ENCODE assay signal across 28 cellular contexts in genomic region chr3:30469125-30469524, GRCh38.
"Had no signal": no experiment of that assay in that cellular context is flagged by ENCODE, and none has a peak within 500 bp of the region (broad histone marks: within the 10 kb centered on the region; RNA-seq: fewer than 3 reads in every experiment).

No MANE protein-coding gene starts in this region.

- H2AFZ ChIP-seq: neural progenitor cell, parathyroid adenoma had no signal

- H3K27ac ChIP-seq: neural progenitor cell, ovary, parathyroid adenoma, psoas muscle, right lobe of liver, sigmoid colon, stomach, thoracic aorta, thyroid gland, tibial nerve, upper lobe of right lung, uterus had no signal

- H3K4me3 ChIP-seq: neural progenitor cell, ovary, psoas muscle, right lobe of liver, sigmoid colon, stomach, thoracic aorta, thyroid gland, tibial nerve, upper lobe of right lung, uterus had no signal

- H3K79me2 ChIP-seq: parathyroid adenoma had no signal

- H3K4me1 ChIP-seq: neural progenitor cell, parathyroid adenoma, psoas muscle, right lobe of liver, thyroid gland, uterus had no signal

- H3K9me3 Mint-ChIP-seq: natural killer cell, nephron had no signal

- H3K36me3 Mint-ChIP-seq: natural killer cell; neural progenitor cell; stimulated activated effector memory CD8-positive, alpha-beta T cell treated with anti-CD3 and anti-CD28 coated beads, Interleukin-12 subunit alpha, Interleukin-12 subunit beta, amount 100 ng/mL, for 72 hours; type B pancreatic cell had no signal

- H3K27me3 Mint-ChIP-seq: progenitor cell of endocrine pancreas; stimulated activated naive B cell treated with anti-CD40 and anti-IgM and Interleukin-4, amounts not matched to agents 10 μg/mL and 1 μg/mL and 100 μg/mL, for 72 hours; stimulated activated naive CD8-positive, alpha-beta T cell treated with anti-CD3 and anti-CD28 coated beads, Interleukin-15, Interleukin-2, amounts not matched to agents 100 ng/mL and 50 ng/mL, for 24 hours; type B pancreatic cell had no signal

- H3K4me2 ChIP-seq: neural progenitor cell had no signal

- H3K4me3 Mint-ChIP-seq: natural killer cell; nephron; neural progenitor cell; stimulated activated effector memory CD8-positive, alpha-beta T cell treated with anti-CD3 and anti-CD28 coated beads, Interleukin-12 subunit alpha, Interleukin-12 subunit beta, amount 100 ng/mL, for 72 hours; stimulated activated naive B cell treated with anti-CD40 and anti-IgM and Interleukin-4, amounts not matched to agents 10 μg/mL and 1 μg/mL and 100 μg/mL, for 72 hours; stimulated activated naive CD8-positive, alpha-beta T cell treated with anti-CD3 and anti-CD28 coated beads, Interleukin-15, Interleukin-2, amounts not matched to agents 100 ng/mL and 50 ng/mL, for 24 hours; type B pancreatic cell had no signal

- H3K27ac Mint-ChIP-seq: natural killer cell; nephron; neural progenitor cell; progenitor cell of endocrine pancreas; stimulated activated effector memory CD8-positive, alpha-beta T cell treated with anti-CD3 and anti-CD28 coated beads, Interleukin-12 subunit alpha, Interleukin-12 subunit beta, amount 100 ng/mL, for 72 hours; stimulated activated naive B cell treated with anti-CD40 and anti-IgM and Interleukin-4, amounts not matched to agents 10 μg/mL and 1 μg/mL and 100 μg/mL, for 72 hours; stimulated activated naive CD8-positive, alpha-beta T cell treated with anti-CD3 and anti-CD28 coated beads, Interleukin-15, Interleukin-2, amounts not matched to agents 100 ng/mL and 50 ng/mL, for 24 hours; type B pancreatic cell had no signal

- H3K9ac ChIP-seq: neural progenitor cell, parathyroid adenoma had no signal

- H3K9me3 ChIP-seq: ovary, psoas muscle, right lobe of liver, sigmoid colon, stomach, thoracic aorta, thyroid gland, upper lobe of right lung, uterus had no signal

- H3K36me3 ChIP-seq: neural progenitor cell, ovary, right lobe of liver, sigmoid colon, stomach, thoracic aorta, thyroid gland, tibial nerve, upper lobe of right lung, uterus had no signal

- H3K27me3 ChIP-seq: neural progenitor cell, ovary, right lobe of liver, sigmoid colon, stomach, thyroid gland, tibial nerve, upper lobe of right lung, uterus had no signal

- ATAC-seq: natural killer cell; psoas muscle; right cardiac atrium; right lobe of liver; stimulated activated effector memory CD8-positive, alpha-beta T cell treated with anti-CD3 and anti-CD28 coated beads, Interleukin-12 subunit alpha, Interleukin-12 subunit beta, amount 100 ng/mL, for 72 hours; stimulated activated naive B cell treated with anti-CD40 and anti-IgM and Interleukin-4, amounts not matched to agents 10 μg/mL and 1 μg/mL and 100 μg/mL, for 72 hours; upper lobe of right lung had no signal

- FAIRE-seq: small intestine had no signal

- H3K4me1 Mint-ChIP-seq: natural killer cell, nephron, neural progenitor cell had no signal

- DNase-seq: natural killer cell; occipital lobe; ovary; posterior cingulate gyrus; psoas muscle; right cardiac atrium; right lobe of liver; sigmoid colon; small intestine; stimulated activated CD4-positive, alpha-beta T cell treated with anti-CD3 and anti-CD28 coated beads, Interleukin-15, amount 100 ng/mL, for 24 hours; stimulated activated CD4-positive, alpha-beta T cell treated with anti-CD3 and anti-CD28 coated beads, Interleukin-2, amount 100 ng/mL, for 24 hours; stimulated activated CD4-positive, alpha-beta T cell treated with anti-CD3 and anti-CD28 coated beads, Interleukin-2, amount 100 ng/mL, for 48 hours; stimulated activated CD4-positive, alpha-beta T cell treated with anti-CD3 and anti-CD28 coated beads, Interleukin-4, amount 100 ng/mL, for 24 hours; stimulated activated naive B cell treated with anti-CD40 and anti-IgM and Interleukin-4, amounts not matched to agents 10 μg/mL and 1 μg/mL and 100 μg/mL, for 72 hours; stimulated activated naive CD4-positive, alpha-beta T cell treated with Interleukin-2 at 50 U/mL for 16 hours; stomach; thyroid gland; upper lobe of right lung; uterus had no signal
